Comparison of ENCODE assay signal across 8 cellular contexts in the genomic region with DNA sequence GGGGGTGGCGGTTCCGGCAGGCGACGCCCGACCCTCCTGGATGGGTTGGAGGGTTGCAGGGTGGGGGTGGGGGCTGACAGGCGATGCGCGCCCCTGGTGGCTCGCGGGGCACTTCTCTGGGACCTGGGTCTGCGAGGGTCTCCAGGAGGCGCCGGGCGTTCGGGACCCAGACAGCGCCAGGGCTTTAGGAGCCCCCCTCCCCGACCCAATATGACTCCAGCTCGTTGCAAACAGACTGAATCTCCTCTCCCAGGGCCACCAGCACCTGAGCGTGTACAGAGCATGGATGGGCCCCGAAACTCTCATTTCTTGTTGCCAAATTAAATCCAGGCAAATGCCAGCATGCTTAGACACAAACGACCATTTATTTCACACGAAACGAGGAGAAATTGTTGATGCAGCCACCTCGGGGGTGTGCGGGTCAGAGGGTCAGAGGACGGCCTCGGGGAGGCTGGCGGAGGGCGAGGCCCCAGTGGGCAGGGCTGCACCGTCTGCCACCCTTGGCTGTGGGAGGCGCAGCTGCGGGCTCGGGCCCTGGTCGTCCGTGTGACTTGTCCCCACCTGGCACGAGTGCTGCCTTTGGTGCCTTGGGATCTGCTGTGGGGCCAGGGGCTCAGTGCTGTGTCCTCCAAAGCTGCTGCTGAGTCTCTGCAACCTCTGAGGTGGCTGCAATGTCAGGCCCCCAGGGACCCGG. TPM values are rescaled to one million over a fixed set of nuclear protein-coding genes. Genes with fewer than 3 reads are reported as not detected.
DNase-seq lines count a peak whose midpoint lies in the region; ATAC-seq, FAIRE-seq and TF ChIP-seq lines count a peak whose summit lies in the region.

No MANE protein-coding gene starts in this region.

- H3K4me1 Mint-ChIP-seq in brain (peaks cover 15% of the 10 kb centered on the region), nephron (peaks cover 20% of the 10 kb centered on the region)

- no peak overlapping the region for H3K4me3 ChIP-seq in NB4 (ENCODE audit: low read depth, low read length)

- H3K36me3 Mint-ChIP-seq in brain = no peaks in the 10 kb centered on the region
- H3K36me3 Mint-ChIP-seq in nephron (ENCODE audit: low read depth) = no peaks in the 10 kb centered on the region

- TF ChIP-seq CTCF in GM10266 (IDR thresholded peaks at IDR 0.05; ENCODE audit: control insufficient read depth, insufficient read depth, low read depth, missing control alignments) (peak; percentile 65), NB4 (IDR thresholded peaks at IDR 0.05; ENCODE audit: low read depth, low read length) (peak; percentile 46), brain (conservative IDR thresholded peaks at IDR 0.05) (peak; percentile 63 to 91), nephron (IDR thresholded peaks at IDR 0.05; ENCODE audit: unreplicated experiment in 3 of 3) (peak; percentile 68 to 77 (median 71))

- ATAC-seq in GM19397 (IDR thresholded peaks at IDR 0.05; ENCODE audit: unreplicated experiment) = no peak

- H3K9me3 Mint-ChIP-seq in brain = peaks cover 0 to 8% (median 0%) of the 10 kb centered on the region in 5 experiments
- H3K9me3 Mint-ChIP-seq in nephron = no peaks in the 10 kb centered on the region

- DNase-seq in GM10266 (ENCODE audit: extremely low spot score) (peak; percentile 76), NB4 (ENCODE audit: low read depth) (peak; percentile 49), amniotic stem cell (lab: John Stamatoyannopoulos, UW) (no peak), GM19239 (ENCODE audit: insufficient read length, low spot score) (no peak), occipital lobe (lab: John Stamatoyannopoulos, UW) (no peak)

- no peak for FAIRE-seq in GM19239 (lab: Jason Lieb, UNC)

- H3K27ac Mint-ChIP-seq in brain (peak overlapping the region in 1 of 5 experiments; percentile 78), nephron (peak overlapping the region in 1 of 3 experiments; percentile 66)

- H3K4me3 Mint-ChIP-seq in brain = no peak overlapping the region
- H3K4me3 Mint-ChIP-seq in nephron = peak overlapping the region in 1 of 3 experiments; percentile 12

- H3K27me3 Mint-ChIP-seq in brain (peaks cover 8% of the 10 kb centered on the region), nephron (ENCODE audit: low read depth) (peaks cover 24% of the 10 kb centered on the region)

- no peak for TF ChIP-seq POLR2A in NB4 (IDR thresholded peaks at IDR 0.05; ENCODE audit: extremely low read depth, insufficient read length)

RNA-seq across cellular contexts. Expression of a gene that starts 20.9 kb away (rescaled TPM):
- 0.15 TPM for polyA plus RNA-seq in brain (ENCODE audit: insufficient read depth, low read depth, low replicate concordance)
- 0.16 TPM for total RNA-seq in occipital lobe

Comparison
In these comparisons a context has a peak if more than half of its experiments do, and no peak if none do; other contexts are left out.
1. DNase-seq: peak in GM10266 (single experiment) and NB4 (single experiment); none in amniotic stem cell (single experiment), GM19239 (single experiment) and occipital lobe (single experiment).
2. Peak in every context shown above with its lines, with median percentiles within 50 percentile points of each other: CTCF ChIP-seq.